ENCODE assay signal across 14 cellular contexts in the genomic region with DNA sequence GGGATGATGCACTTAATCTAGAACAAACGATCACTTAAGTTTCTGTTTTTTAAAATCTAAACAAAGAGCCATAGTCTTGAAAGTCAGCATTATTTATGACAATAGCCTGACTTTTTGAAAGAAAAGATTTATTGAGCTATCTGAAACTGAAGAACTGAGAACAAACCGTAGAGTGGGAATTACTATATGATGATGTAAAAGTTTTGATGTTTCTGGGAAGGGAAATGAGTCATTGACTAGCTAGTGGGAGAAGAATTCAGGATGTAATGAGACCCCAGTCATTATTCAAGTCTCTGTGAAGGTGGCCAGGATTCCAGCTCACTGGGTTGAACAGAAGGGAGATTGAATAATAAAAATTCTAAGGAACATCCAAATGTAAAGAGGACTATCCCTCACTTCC.
A peak's percentile ranks its signal among the peaks of the same experiment; 100 is the strongest.
DNase-seq lines count a peak whose midpoint lies in the region; ATAC-seq, FAIRE-seq and TF ChIP-seq lines count a peak whose summit lies in the region.
"Had no signal": no experiment of that assay in that cellular context is flagged by ENCODE, and none has a peak within 500 bp of the region (broad histone marks: within the 10 kb centered on the region; RNA-seq: fewer than 3 reads in every experiment).

No MANE protein-coding gene starts in this region.

- in situ Hi-C loops in ACHN (cut with HindIII; ENCODE audit: low pct_ligation_motif_present, low pct_unique_long_range_greater_than_20kb, low sequenced_read_pairs) (no loop called here), brain microvascular endothelial cell (cut with HindIII; ENCODE audit: low pct_ligation_motif_present, low sequenced_read_pairs) (no loop called here)

- H3K36me3 ChIP-seq in brain microvascular endothelial cell (replicated peaks): no peaks in the 10 kb centered on the region
- H3K36me3 ChIP-seq in spleen: no peaks in the 10 kb centered on the region
- H3K36me3 ChIP-seq: colonic mucosa had no signal

- H3K9me3 ChIP-seq in spleen: no peaks in the 10 kb centered on the region
- H3K9me3 ChIP-seq: colonic mucosa had no signal

- TF ChIP-seq POLR2A in spleen (IDR thresholded peaks at IDR 0.05): no peak

- FAIRE-seq in HTR-8/SVneo (lab: Jason Lieb, UNC) (no peak), frontal cortex (lab: Jason Lieb, UNC) (no peak)
- FAIRE-seq: H1 had no signal

- H3K4me1 ChIP-seq in spleen: no peaks in the 10 kb centered on the region
- H3K4me1 ChIP-seq: colonic mucosa had no signal

- intact Hi-C loops in spleen (cut with DNase I; ENCODE audit: low total_unique reads): no loop called here

- 43 to 57% (median 45%) methylated on average over 2 of the region's 2 CpGs for WGBS in spleen, 5 donors

- no peak for ATAC-seq in HG03025 (IDR thresholded peaks at IDR 0.05; ENCODE audit: low FRiP score, unreplicated experiment)
- ATAC-seq: activated T-helper 17 cell treated with anti-CD3 and anti-CD28 coated beads, Interleukin-2, amount 50 U/mL, for 72 hours; Right ventricle myocardium inferior had no signal

- H3K27me3 ChIP-seq in brain microvascular endothelial cell (replicated peaks) (no peaks in the 10 kb centered on the region), spleen (replicated peaks in 1 of 7) (peaks cover 0 to 8% (median 0%) of the 10 kb centered on the region in 7 donors)
- H3K27me3 ChIP-seq: colonic mucosa had no signal

- TF ChIP-seq CTCF in brain microvascular endothelial cell (IDR thresholded peaks at IDR 0.05; ENCODE audit: low read depth, low read length, missing control alignments): no peak
- TF ChIP-seq CTCF in spleen (IDR thresholded peaks at IDR 0.05 in 8 of 11, conservative IDR thresholded peaks at IDR 0.05 in 3 of 11): no peak

- H3K4me3 ChIP-seq in brain microvascular endothelial cell (ENCODE audit: low read depth, low read length) (no peak overlapping the region), spleen (no peak overlapping the region)
- H3K4me3 ChIP-seq: colonic mucosa had no signal

- DNase-seq in ACHN (peak; percentile 6), HTR-8/SVneo (ENCODE audit: insufficient read length, low spot score) (peak; percentile 72), brain microvascular endothelial cell (peak; percentile 56), iris pigment epithelial cell (ENCODE audit: low read depth) (peak; percentile 81), COR-L47 (lab: John Stamatoyannopoulos, UW) (no peak), frontal cortex (ENCODE audit: low spot score in 2 of 2) (no peak), spleen (no peak)
- DNase-seq: activated B cell treated with CpG ODN at 0.5 μM for 24 hours, colonic mucosa, NCI-H2171 treated with DMSO at 0.1 percent for 48 hours had no signal

- H3K27ac ChIP-seq in brain microvascular endothelial cell: peak overlapping the region; percentile 76
- no peak overlapping the region for H3K27ac ChIP-seq in spleen
- H3K27ac ChIP-seq: colonic mucosa had no signal

Comparison
In these comparisons a context has a peak if more than half of its experiments do, and no peak if none do; other contexts are left out.
1. DNase-seq: peak in ACHN (single experiment), HTR-8/SVneo (single experiment), brain microvascular endothelial cell (single experiment) and iris pigment epithelial cell (single experiment); none in COR-L47 (single experiment), frontal cortex (0 of 2) and spleen (single experiment).